Comparison of ENCODE assay signal across 15 cellular contexts in the genomic region with DNA sequence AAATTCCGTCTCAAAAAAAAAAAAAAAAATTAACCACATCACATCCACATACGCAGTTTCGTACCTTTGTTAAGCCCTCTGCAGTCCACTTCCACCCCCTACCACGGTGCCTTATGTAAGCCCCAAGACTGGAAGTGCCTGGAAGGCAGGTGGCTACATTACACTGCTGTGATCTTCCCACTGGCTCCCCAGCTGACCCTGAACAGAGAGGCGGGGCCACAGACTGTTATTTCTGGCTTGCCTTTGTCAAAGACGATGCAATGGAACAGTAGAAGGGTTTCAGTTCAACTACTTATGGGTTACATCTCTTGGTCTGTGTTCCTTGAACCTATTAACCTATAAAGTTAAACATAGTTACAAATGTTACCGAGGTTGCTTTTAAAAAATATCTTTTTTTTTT. TPM values are rescaled to one million over a fixed set of nuclear protein-coding genes. Genes with fewer than 3 reads are reported as not detected.
DNase-seq lines count a peak whose midpoint lies in the region; ATAC-seq and TF ChIP-seq lines count a peak whose summit lies in the region.
"Had no signal": no experiment of that assay in that cellular context is flagged by ENCODE, and none has a peak within 500 bp of the region (broad histone marks: within the 10 kb centered on the region; RNA-seq: fewer than 3 reads in every experiment).

No MANE protein-coding gene starts in this region.

- H3K4me1 Mint-ChIP-seq in activated naive CD8-positive, alpha-beta T cell treated with anti-CD3 and anti-CD28 coated beads for 36 hours = no peaks in the 10 kb centered on the region
- H3K4me1 Mint-ChIP-seq: CD14-positive monocyte had no signal

- H3K4me2 ChIP-seq in OCI-LY7 (ENCODE audit: low read length) = no peak overlapping the region

- peak overlapping the region; percentile 36 for H2AFZ ChIP-seq in ACC112 (ENCODE audit: low read length, unreplicated experiment)
- no peak overlapping the region for H2AFZ ChIP-seq in OCI-LY7 (ENCODE audit: low read length)
- H2AFZ ChIP-seq: GM23248 had no signal

- no peak overlapping the region for H3K27ac Mint-ChIP-seq in activated naive CD8-positive, alpha-beta T cell treated with anti-CD3 and anti-CD28 coated beads for 36 hours
- H3K27ac Mint-ChIP-seq: CD8-positive, alpha-beta T cell had no signal

- no peak overlapping the region for H3K4me3 ChIP-seq in ACC112 (ENCODE audit: low read depth, low read length)
- H3K4me3 ChIP-seq in OCI-LY7 (ENCODE audit: low read depth, low read length, poor library complexity, severe bottlenecking) = no peak overlapping the region
- H3K4me3 ChIP-seq: GM23248 had no signal

- CTCF ChIA-PET in OCI-LY7 (lab: Charles Lee; ENCODE audit: unreplicated experiment) = no interaction called here

- H3K4me1 ChIP-seq in ACC112 (ENCODE audit: control insufficient read depth, insufficient read depth, low read length, unreplicated experiment) (no peaks in the 10 kb centered on the region), OCI-LY7 (ENCODE audit: insufficient read depth, low read length, poor library complexity, severe bottlenecking) (no peaks in the 10 kb centered on the region)

- no peak for TF ChIP-seq CTCF in OCI-LY7 (conservative IDR thresholded peaks at IDR 0.05; ENCODE audit: low read length)

- H3K4me3 Mint-ChIP-seq in activated naive CD8-positive, alpha-beta T cell treated with anti-CD3 and anti-CD28 coated beads for 36 hours = no peak overlapping the region
- H3K4me3 Mint-ChIP-seq: CD14-positive monocyte; CD8-positive, alpha-beta T cell had no signal

- H3K9me3 Mint-ChIP-seq in activated naive CD8-positive, alpha-beta T cell treated with anti-CD3 and anti-CD28 coated beads for 36 hours = no peaks in the 10 kb centered on the region
- H3K9me3 Mint-ChIP-seq: CD14-positive monocyte; CD8-positive, alpha-beta T cell had no signal

- H3K27ac ChIP-seq in ACC112 (ENCODE audit: low read depth, low read length) (no peak overlapping the region), OCI-LY7 (ENCODE audit: low read depth, low read length, poor library complexity, severe bottlenecking) (no peak overlapping the region)
- H3K27ac ChIP-seq: GM23248 had no signal

- no peaks in the 10 kb centered on the region for H3K27me3 ChIP-seq in ACC112 (ENCODE audit: insufficient read depth, low read length)

- ATAC-seq in GM18867 (IDR thresholded peaks at IDR 0.05; ENCODE audit: unreplicated experiment) (peak; percentile 52), HG02885 (IDR thresholded peaks at IDR 0.05; ENCODE audit: poor library complexity, unreplicated experiment) (peak; percentile 46), GM19328 (IDR thresholded peaks at IDR 0.05; ENCODE audit: unreplicated experiment) (no peak), GM19463 (IDR thresholded peaks at IDR 0.05; ENCODE audit: unreplicated experiment) (no peak)
- ATAC-seq: CD8-positive, alpha-beta T cell had no signal

- POLR2A ChIA-PET in OCI-LY7 (lab: Charles Lee) = no interaction called here

- no TSS peak for BruUV-seq in OCI-LY7 (replicated peaks; lab: Mats Ljungman, UMichigan)

- H4K20me1 ChIP-seq in OCI-LY7 (ENCODE audit: insufficient read depth, low read length) = no peaks in the 10 kb centered on the region

- intact Hi-C loops in OCI-LY7 (cut with micrococcal nuclease; ENCODE audit: unreplicated experiment) = no loop called here

- peaks cover 8% of the 10 kb centered on the region for H3K27me3 Mint-ChIP-seq in activated naive CD8-positive, alpha-beta T cell treated with anti-CD3 and anti-CD28 coated beads for 36 hours

- DNase-seq in OCI-LY7 (ENCODE audit: low spot score) = peak; percentile 11
- no peak for DNase-seq in activated naive CD8-positive, alpha-beta T cell treated with anti-CD3 and anti-CD28 coated beads for 36 hours
- DNase-seq: CD8-positive, alpha-beta T cell; COR-L47; DMS53; GM23248; H7; Kasumi-1; KBM-7 had no signal

- H3K36me3 Mint-ChIP-seq in activated naive CD8-positive, alpha-beta T cell treated with anti-CD3 and anti-CD28 coated beads for 36 hours = no peaks in the 10 kb centered on the region
- H3K36me3 Mint-ChIP-seq: CD14-positive monocyte; CD8-positive, alpha-beta T cell had no signal

- H3K36me3 ChIP-seq in ACC112 (ENCODE audit: insufficient read depth, low read length) = no peaks in the 10 kb centered on the region
- no peaks in the 10 kb centered on the region for H3K36me3 ChIP-seq in OCI-LY7 (ENCODE audit: insufficient read depth, low read length)

- H3K9me2 ChIP-seq in OCI-LY7 (ENCODE audit: insufficient read depth, low read length) = no peaks in the 10 kb centered on the region

- no peaks in the 10 kb centered on the region for H3K9me3 ChIP-seq in OCI-LY7 (ENCODE audit: low read length)

- H3K79me2 ChIP-seq in ACC112 (ENCODE audit: control insufficient read depth, insufficient read depth, low read length, unreplicated experiment) = no peaks in the 10 kb centered on the region
- H3K79me2 ChIP-seq in OCI-LY7 (ENCODE audit: insufficient read depth, low read depth, low read length) = no peaks in the 10 kb centered on the region

RNA-seq across cellular contexts. Expression of gene COX7A2L, which starts 15.7 kb away (rescaled TPM):
- total RNA-seq in OCI-LY7 (2014; rRNA removed; shearing (Covaris generic)) = 121 and 130 TPM in 2 replicates
- 118 and 152 TPM in 2 replicates for total RNA-seq in OCI-LY7 (2022)
- 100 to 1,000 TPM; 107 to 110 TPM for total RNA-seq in activated naive CD8-positive, alpha-beta T cell treated with anti-CD3 and anti-CD28 coated beads for 36 hours

Comparison
In these comparisons a context has a peak if more than half of its experiments do, and no peak if none do; other contexts are left out.
1. ATAC-seq: peak in GM18867 (single experiment) and HG02885 (single experiment); none in GM19328 (single experiment) and GM19463 (single experiment).